Comparison of ENCODE assay signal across 8 cellular contexts in the genomic region with DNA sequence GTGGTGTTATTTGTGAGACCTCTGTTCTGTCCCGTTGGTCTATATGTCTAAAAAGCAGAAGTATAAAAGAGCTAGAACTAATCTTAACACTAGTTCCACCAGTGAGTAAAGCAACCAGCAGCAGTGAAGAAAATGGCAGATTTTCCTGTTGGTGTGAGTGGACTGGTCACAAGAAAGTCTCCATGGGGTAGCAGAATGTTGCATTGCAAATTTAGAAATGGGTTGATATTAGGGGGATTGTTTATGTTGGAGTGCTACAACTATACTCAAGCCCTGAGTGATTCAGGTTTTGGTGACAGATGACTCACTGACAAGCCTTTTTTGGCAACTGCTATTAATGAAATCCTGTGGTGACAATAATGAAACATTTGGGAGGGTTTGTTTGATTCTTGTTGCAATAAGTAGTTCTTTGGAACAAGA. TPM values are rescaled to one million over a fixed set of nuclear protein-coding genes. Genes with fewer than 3 reads are reported as not detected.
A peak's percentile ranks its signal among the peaks of the same experiment; 100 is the strongest.
DNase-seq lines count a peak whose midpoint lies in the region; ATAC-seq and TF ChIP-seq lines count a peak whose summit lies in the region.

No MANE protein-coding gene starts in this region.

- 57 to 73% (median 67%) methylated on average over 1 of the region's 1 CpG for WGBS in psoas muscle, 3 donors

- H3K36me3 ChIP-seq in MG63 = peaks cover 22% of the 10 kb centered on the region
- H3K36me3 ChIP-seq in breast epithelium = no peaks in the 10 kb centered on the region
- no peaks in the 10 kb centered on the region for H3K36me3 ChIP-seq in psoas muscle (ENCODE audit: insufficient read depth in 1 of 2, low read depth in 1 of 2)

- DNase-seq in ELR (ENCODE audit: low read depth) (peak; percentile 72), MG63 (peak; percentile 11), breast epithelium (ENCODE audit: low spot score in 2 of 2) (no peak), psoas muscle (no peak), T-helper 1 cell (no peak), COLO829 (ENCODE audit: low spot score) (no peak)
- no peak for DNase-seq in stimulated activated CD4-positive, alpha-beta T cell treated with anti-CD3 and anti-CD28 coated beads, Interleukin-2, amount 100 ng/mL, for 48 hours

- intact Hi-C loops in breast epithelium (cut with DNase I; ENCODE audit: low total_unique reads) = no loop called here
- intact Hi-C loops in psoas muscle (cut with DNase I) = no loop called here

- ATAC-seq in GM21786 (IDR thresholded peaks at IDR 0.05; ENCODE audit: unreplicated experiment) = peak; percentile 72
- peak; percentile 57 to 83 (median 66) for ATAC-seq in psoas muscle

- H3K27ac ChIP-seq in breast epithelium = peak overlapping the region; percentile 23 to 44
- H3K27ac ChIP-seq in psoas muscle = peak overlapping the region; percentile 51

- TF ChIP-seq CTCF in breast epithelium (IDR thresholded peaks at IDR 0.05) (no peak), psoas muscle (IDR thresholded peaks at IDR 0.05) (no peak)

- H3K4me3 ChIP-seq in MG63 = no peak overlapping the region
- no peak overlapping the region for H3K4me3 ChIP-seq in breast epithelium
- peak overlapping the region; percentile 2 for H3K4me3 ChIP-seq in psoas muscle

- H3K27me3 ChIP-seq in MG63 (no peaks in the 10 kb centered on the region), breast epithelium (no peaks in the 10 kb centered on the region), psoas muscle (ENCODE audit: insufficient read depth in 3 of 3, low read length in 2 of 3) (no peaks in the 10 kb centered on the region)

- H3K4me1 ChIP-seq in breast epithelium (peaks cover 0 to 7% of the 10 kb centered on the region in 2 donors), psoas muscle (peaks cover 33% of the 10 kb centered on the region)

- H3K9me3 ChIP-seq in MG63 (peaks cover 8% of the 10 kb centered on the region), breast epithelium (no peaks in the 10 kb centered on the region), psoas muscle (no peaks in the 10 kb centered on the region)

- no peak for TF ChIP-seq POLR2A in breast epithelium (IDR thresholded peaks at IDR 0.05)

RNA-seq across cellular contexts. Expression of a gene that starts 5.6 kb away (rescaled TPM):
- total RNA-seq in MG63 (2014; rRNA removed; shearing (Covaris generic); ENCODE audit: low replicate concordance) = 9.3 and 10.5 TPM in 2 replicates
- total RNA-seq in breast epithelium (10 to 100 TPM; 27.7 to 54.4 (median 42.3) TPM), psoas muscle (10 to 100 TPM; 11.5 to 25.2 (median 21.0) TPM)
- polyA plus RNA-seq in psoas muscle = 10 to 100 TPM in 2 of 3 donors, 1 to 10 TPM in 1; 8.1 to 23.8 (median 17.5) TPM

RNA-seq across cellular contexts. Expression of a gene that starts 10.8 kb away (rescaled TPM):
- 31.5 and 220 TPM in 2 replicates for total RNA-seq in MG63 (2014; rRNA removed; shearing (Covaris generic); ENCODE audit: low replicate concordance)
- 10 to 100 TPM; 19.3 to 20.1 (median 19.8) TPM for total RNA-seq in breast epithelium
- 10 to 100 TPM; 19.6 to 44.3 (median 35.6) TPM for total RNA-seq in psoas muscle
- polyA plus RNA-seq in psoas muscle = 100 to 1,000 TPM in 1 of 3 donors, 10 to 100 TPM in 2; 54.3 to 108 (median 70.5) TPM

Comparison
In these comparisons a context has a peak if more than half of its experiments do, and no peak if none do; other contexts are left out.
1. DNase-seq: peak in ELR (single experiment) and MG63 (single experiment); none in breast epithelium (0 of 2), psoas muscle (0 of 2), T-helper 1 cell (0 of 5), stimulated activated CD4-positive, alpha-beta T cell treated with anti-CD3 and anti-CD28 coated beads, Interleukin-2, amount 100 ng/mL, for 48 hours (0 of 2) and COLO829 (single experiment).